12 cellular contexts compared by ENCODE assay signal in the genomic region with DNA sequence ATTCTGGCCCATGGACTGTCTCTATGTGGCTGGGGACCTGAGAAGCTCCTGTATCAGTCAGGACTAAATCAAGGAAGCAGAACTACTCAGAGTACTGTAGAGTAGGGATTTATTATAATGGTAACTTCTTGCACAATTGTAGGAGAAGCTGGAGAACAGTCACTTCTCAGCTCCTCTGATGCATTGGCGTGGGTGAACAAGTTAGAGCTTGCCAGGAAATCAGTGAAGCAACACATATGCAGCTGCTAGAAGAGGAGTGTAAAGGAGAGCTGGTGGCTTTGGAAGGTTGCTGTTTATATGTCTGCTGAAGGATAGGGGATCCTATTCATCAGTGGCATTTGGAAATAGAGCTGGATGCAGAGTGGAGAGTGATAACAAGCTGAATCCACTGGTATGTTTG.
A peak's percentile ranks its signal among the peaks of the same experiment; 100 is the strongest.
DNase-seq lines count a peak whose midpoint lies in the region; ATAC-seq, FAIRE-seq and TF ChIP-seq lines count a peak whose summit lies in the region.
"Had no signal": no experiment of that assay in that cellular context is flagged by ENCODE, and none has a peak within 500 bp of the region (broad histone marks: within the 10 kb centered on the region; RNA-seq: fewer than 3 reads in every experiment).

No MANE protein-coding gene starts in this region.

- 42 to 72% methylated on average over 1 of the region's 1 CpG for WGBS in body of pancreas, 2 donors

- peak; percentile 38 for DNase-seq in ACHN
- DNase-seq in HPDE6-E6E7 (ENCODE audit: extremely low spot score) = peak; percentile 72
- DNase-seq in body of pancreas = peak in 1 of 4 donors; percentile 15
- DNase-seq in keratinocyte (ENCODE audit: low read depth, low spot score) = peak; percentile 17
- no peak for DNase-seq in activated CD4-positive, alpha-beta T cell treated with anti-CD3 and anti-CD28 coated beads for 4 hours
- no peak for DNase-seq in NCI-H1417 (lab: John Stamatoyannopoulos, UW)
- DNase-seq: activated CD4-positive, alpha-beta T cell treated with anti-CD3 and anti-CD28 coated beads for 36 hours; activated naive CD4-positive, alpha-beta T cell treated with anti-CD3 and anti-CD28 coated beads, Interleukin-2, amount 10 ng/mL, durations not matched to agents 7 days and 5 days; C1 segment of cervical spinal cord; stimulated activated CD4-positive, alpha-beta T cell treated with anti-CD3 and anti-CD28 coated beads, Interleukin-15, amount 100 ng/mL, for 24 hours had no signal

- H3K9me3 ChIP-seq in body of pancreas (no peaks in the 10 kb centered on the region), keratinocyte (ENCODE audit: control insufficient read depth, low read depth, low read length) (peaks cover 6% of the 10 kb centered on the region)

- in situ Hi-C loops in ACHN (cut with HindIII; ENCODE audit: low pct_ligation_motif_present, low pct_unique_long_range_greater_than_20kb, low sequenced_read_pairs) = no loop called here

- intact Hi-C loops in body of pancreas (cut with DNase I) = no loop called here

- dilution Hi-C loops in keratinocyte (cut with MboI; ENCODE audit: extremely low pct_ligation_motif_present, low sequenced_read_pairs) = no loop called here

- H3K79me2 ChIP-seq in keratinocyte (ENCODE audit: control insufficient read depth, insufficient read depth, low read length) = no peaks in the 10 kb centered on the region

- H3K4me1 ChIP-seq in body of pancreas = no peaks in the 10 kb centered on the region
- H3K4me1 ChIP-seq in keratinocyte (ENCODE audit: control insufficient read depth, extremely low read depth, insufficient read depth, low read length) = peaks cover 5% of the 10 kb centered on the region

- H3K4me2 ChIP-seq in keratinocyte (ENCODE audit: control insufficient read depth, extremely low read depth, insufficient read depth, low read depth, low read length) = peak overlapping the region; percentile 3

- peak; percentile 95 for FAIRE-seq in keratinocyte (lab: Jason Lieb, UNC)

- no peaks in the 10 kb centered on the region for H3K36me3 ChIP-seq in body of pancreas (replicated peaks in 1 of 2; ENCODE audit: insufficient read depth in 1 of 2, low read depth in 2 of 2)
- no peaks in the 10 kb centered on the region for H3K36me3 ChIP-seq in keratinocyte (ENCODE audit: control insufficient read depth in 2 of 2, extremely low read depth in 1 of 2, insufficient read depth in 2 of 2, low read length in 2 of 2)

- H3K27me3 ChIP-seq in body of pancreas (no peaks in the 10 kb centered on the region), keratinocyte (ENCODE audit: control insufficient read depth, extremely low read depth, insufficient read depth, low read length) (no peaks in the 10 kb centered on the region)

- no peak for TF ChIP-seq CTCF in body of pancreas (IDR thresholded peaks at IDR 0.05)
- no peak for TF ChIP-seq CTCF in keratinocyte (optimal IDR thresholded peaks at IDR 0.05 in 1 of 3, IDR thresholded peaks at IDR 0.05 in 1 of 3, conservative IDR thresholded peaks at IDR 0.05 in 1 of 3; ENCODE audit: extremely low read depth in 1 of 3, insufficient read depth in 2 of 3, low read length in 3 of 3)

- TF ChIP-seq POLR2A in body of pancreas (IDR thresholded peaks at IDR 0.05) = no peak

- H3K27ac ChIP-seq in body of pancreas (no peak overlapping the region), keratinocyte (ENCODE audit: control insufficient read depth, insufficient read depth, low read length) (no peak overlapping the region)

- no peaks in the 10 kb centered on the region for H4K20me1 ChIP-seq in keratinocyte (ENCODE audit: control insufficient read depth, extremely low read depth, insufficient read depth, low read length)

- no peak overlapping the region for H3K9ac ChIP-seq in keratinocyte (ENCODE audit: control insufficient read depth, extremely low read depth, insufficient read depth, low read length)

- ATAC-seq in body of pancreas = peak; percentile 45
- no peak for ATAC-seq in GM18498 (IDR thresholded peaks at IDR 0.05; ENCODE audit: unreplicated experiment)
- ATAC-seq in HG02973 (IDR thresholded peaks at IDR 0.05; ENCODE audit: unreplicated experiment) = no peak
- ATAC-seq: activated CD4-positive, alpha-beta T cell treated with anti-CD3 and anti-CD28 coated beads for 36 hours had no signal

- no peak overlapping the region for H2AFZ ChIP-seq in keratinocyte (ENCODE audit: control insufficient read depth, low read length)

- H3K4me3 ChIP-seq in body of pancreas (no peak overlapping the region), keratinocyte (ENCODE audit: control insufficient read depth in 2 of 3, extremely low read depth in 1 of 3, insufficient read depth in 2 of 3, low read depth in 1 of 3, low read length in 3 of 3) (no peak overlapping the region)

- no peaks in the 10 kb centered on the region for H3K9me1 ChIP-seq in keratinocyte (ENCODE audit: control insufficient read depth, extremely low read depth, insufficient read depth, low read length)

Comparison
In these comparisons a context has a peak if more than half of its experiments do, and no peak if none do; other contexts are left out.
1. DNase-seq: peak in ACHN (single experiment), HPDE6-E6E7 (single experiment) and keratinocyte (single experiment); none in activated CD4-positive, alpha-beta T cell treated with anti-CD3 and anti-CD28 coated beads for 4 hours (0 of 2) and NCI-H1417 (0 of 3).